21 cellular contexts compared by ENCODE assay signal in genomic region chr5:157947156-157947555, GRCh38.
DNase-seq lines count a peak whose midpoint lies in the region; ATAC-seq, FAIRE-seq and TF ChIP-seq lines count a peak whose summit lies in the region.
"Had no signal": no experiment of that assay in that cellular context is flagged by ENCODE, and none has a peak within 500 bp of the region (broad histone marks: within the 10 kb centered on the region; RNA-seq: fewer than 3 reads in every experiment).

No MANE protein-coding gene starts in this region.

- no peak overlapping the region for H3K4ac ChIP-seq in H1 (replicated peaks; ENCODE audit: insufficient read length, low read depth, low read length)
- no peak overlapping the region for H3K4ac ChIP-seq in trophoblast cell (ENCODE audit: low read depth, low read length)

- H3K23ac ChIP-seq in H1 (ENCODE audit: insufficient read length) (no peak overlapping the region), trophoblast cell (ENCODE audit: low read length) (no peak overlapping the region)

- H4K91ac ChIP-seq in H1 (replicated peaks; ENCODE audit: insufficient read length, low read length) (no peak overlapping the region), trophoblast cell (ENCODE audit: low read depth, low read length) (no peak overlapping the region)

- H3K4me3 ChIP-seq in GM23338 (no peak overlapping the region), PC-3 (ENCODE audit: low read length) (no peak overlapping the region), H1 (ENCODE audit: extremely low read depth in 1 of 4, insufficient read depth in 2 of 4, low read depth in 3 of 4, low read length in 4 of 4) (no peak overlapping the region), trophoblast cell (ENCODE audit: low read depth, low read length) (no peak overlapping the region), tibial artery (no peak overlapping the region)
- H3K4me3 ChIP-seq: BLaER1, GM12878 had no signal

- H4K20me1 ChIP-seq in GM23338 (replicated peaks; ENCODE audit: insufficient read depth) (no peaks in the 10 kb centered on the region), PC-3 (ENCODE audit: low read length) (no peaks in the 10 kb centered on the region), H1 (replicated peaks in 1 of 2; ENCODE audit: control insufficient read depth in 1 of 2, insufficient read depth in 2 of 2, low read length in 2 of 2) (no peaks in the 10 kb centered on the region)
- H4K20me1 ChIP-seq: BLaER1 had no signal

- no peak overlapping the region for H4K12ac ChIP-seq in trophoblast cell (ENCODE audit: low read depth, low read length)

- no peak overlapping the region for H3K18ac ChIP-seq in H1 (ENCODE audit: extremely low read depth, low read length)
- no peak overlapping the region for H3K18ac ChIP-seq in trophoblast cell (ENCODE audit: low read length)

- no TSS peak for BruUV-seq in PC-3 (replicated peaks; lab: Mats Ljungman, UMichigan)

- no peaks in the 10 kb centered on the region for H3K9me3 ChIP-seq in PC-3 (ENCODE audit: low read length)
- H3K9me3 ChIP-seq in H1 (ENCODE audit: insufficient read depth in 2 of 2, low read depth in 1 of 2, low read length in 1 of 2): no peaks in the 10 kb centered on the region
- peaks cover 1% of the 10 kb centered on the region for H3K9me3 ChIP-seq in trophoblast cell (ENCODE audit: insufficient read depth, low read depth, low read length)
- no peaks in the 10 kb centered on the region for H3K9me3 ChIP-seq in tibial artery
- H3K9me3 ChIP-seq: BLaER1 had no signal

- H2AK5ac ChIP-seq in H1 (ENCODE audit: low read depth, low read length) (no peak overlapping the region), trophoblast cell (ENCODE audit: low read length) (no peak overlapping the region)

- no peaks in the 10 kb centered on the region for H3K36me3 Mint-ChIP-seq in GM23338 (ENCODE audit: low read depth)
- H3K36me3 Mint-ChIP-seq: CD8-positive, alpha-beta T cell had no signal

- no peak overlapping the region for H3K4me2 ChIP-seq in GM23338
- H3K4me2 ChIP-seq in PC-3 (ENCODE audit: low read length): no peak overlapping the region
- H3K4me2 ChIP-seq in H1 (ENCODE audit: insufficient read depth in 1 of 2, low read depth in 2 of 2, low read length in 2 of 2): no peak overlapping the region
- no peak overlapping the region for H3K4me2 ChIP-seq in trophoblast cell (ENCODE audit: low read length)
- H3K4me2 ChIP-seq: BLaER1 had no signal

- no peaks in the 10 kb centered on the region for H3K27me3 ChIP-seq in GM23338 (ENCODE audit: insufficient read depth)
- H3K27me3 ChIP-seq in PC-3 (ENCODE audit: low read length): peaks cover 3% of the 10 kb centered on the region; the same call in 1 of the 2 replicates
- H3K27me3 ChIP-seq in H1 (replicated peaks in 1 of 4; ENCODE audit: control insufficient read depth in 3 of 4, extremely low read depth in 1 of 4, insufficient read depth in 3 of 4, low read length in 3 of 4): no peaks in the 10 kb centered on the region
- no peaks in the 10 kb centered on the region for H3K27me3 ChIP-seq in trophoblast cell (ENCODE audit: insufficient read depth, low read length)
- no peaks in the 10 kb centered on the region for H3K27me3 ChIP-seq in tibial artery
- H3K27me3 ChIP-seq: BLaER1 had no signal

- H3K9me2 ChIP-seq in GM23338 (ENCODE audit: insufficient read depth) (no peaks in the 10 kb centered on the region), PC-3 (replicated peaks; ENCODE audit: low read length) (no peaks in the 10 kb centered on the region)

- POLR2A ChIA-PET in PC-3 (lab: Charles Lee; ENCODE audit: unreplicated experiment): no interaction called here
- POLR2A ChIA-PET in H1 (lab: Charles Lee; ENCODE audit: partially characterized antibody): no interaction called here

- H2AFZ ChIP-seq in GM23338: peak overlapping the region; percentile 30; the same call in 1 of the 2 replicates
- 0 out of 2 replicates have a peak overlapping the region, but pooled peaks have one; percentile 20 for H2AFZ ChIP-seq in PC-3 (ENCODE audit: low read length)
- no peak overlapping the region for H2AFZ ChIP-seq in H1 (ENCODE audit: low read length)
- H2AFZ ChIP-seq in trophoblast cell (ENCODE audit: insufficient read depth, low read length, poor library complexity): no peak overlapping the region

- H3K36me3 ChIP-seq in GM23338 (ENCODE audit: insufficient read depth) (no peaks in the 10 kb centered on the region), PC-3 (ENCODE audit: low read depth, low read length) (no peaks in the 10 kb centered on the region), H1 (ENCODE audit: control insufficient read depth in 2 of 4, insufficient read depth in 4 of 4, low read length in 3 of 4) (no peaks in the 10 kb centered on the region), trophoblast cell (ENCODE audit: control insufficient read depth in 1 of 2, insufficient read depth in 2 of 2, low read length in 2 of 2) (no peaks in the 10 kb centered on the region), tibial artery (no peaks in the 10 kb centered on the region)
- H3K36me3 ChIP-seq: BLaER1 had no signal

- CTCF ChIA-PET in PC-3 (lab: Charles Lee): no interaction called here
- CTCF ChIA-PET in H1 (lab: Charles Lee; ENCODE audit: partially characterized antibody): interaction anchor here (2.7 kb wide), 1 partner anchor 14 kb away, joined by 25 read pairs; no protein-coding TSS in a partner anchor

- H4K8ac ChIP-seq in H1 (ENCODE audit: extremely low read depth, insufficient read depth, low read length): no peak overlapping the region
- H4K8ac ChIP-seq in trophoblast cell (ENCODE audit: low read depth, low read length): no peak overlapping the region

- FAIRE-seq in H1 (lab: Jason Lieb, UNC): no peak
- FAIRE-seq: GM12878 had no signal

- no peak for TF ChIP-seq POLR2A in H1 (IDR thresholded peaks at IDR 0.05; ENCODE audit: control extremely low read depth in 1 of 2, low read depth in 2 of 2, low read length in 2 of 2)

- H3K79me2 ChIP-seq in GM23338 (replicated peaks; ENCODE audit: insufficient read depth) (no peaks in the 10 kb centered on the region), PC-3 (ENCODE audit: low read length) (no peaks in the 10 kb centered on the region), H1 (ENCODE audit: control insufficient read depth in 1 of 2, insufficient read depth in 2 of 2, low read length in 2 of 2) (no peaks in the 10 kb centered on the region), trophoblast cell (ENCODE audit: control insufficient read depth, insufficient read depth, low read length, poor library complexity) (peaks cover 2% of the 10 kb centered on the region)

- TF ChIP-seq CTCF in GM23338 (conservative IDR thresholded peaks at IDR 0.05; ENCODE audit: low read depth in 2 of 2): no peak
- TF ChIP-seq CTCF in PC-3 (conservative IDR thresholded peaks at IDR 0.05; ENCODE audit: low read depth, low read length): no peak
- TF ChIP-seq CTCF in H1 (IDR thresholded peaks at IDR 0.05; ENCODE audit: control extremely low read depth in 1 of 3, insufficient read depth in 1 of 3, low read depth in 1 of 3, low read length in 3 of 3): no peak
- no peak for TF ChIP-seq CTCF in omental fat pad (IDR thresholded peaks at IDR 0.05)
- TF ChIP-seq CTCF in tibial artery (IDR thresholded peaks at IDR 0.05): no peak

- no peak for TF ChIP-seq EP300 in H1 (IDR thresholded peaks at IDR 0.05; ENCODE audit: borderline replicate concordance in 1 of 2, low read depth in 2 of 2, low read length in 2 of 2)

- H3K27ac Mint-ChIP-seq in GM23338: peak overlapping the region; percentile 86
- H3K27ac Mint-ChIP-seq: CD8-positive, alpha-beta T cell had no signal

- H3K9me3 Mint-ChIP-seq in GM23338: no peaks in the 10 kb centered on the region
- H3K9me3 Mint-ChIP-seq: CD8-positive, alpha-beta T cell had no signal

- H4K5ac ChIP-seq in H1 (ENCODE audit: insufficient read length, low read depth, low read length): no peak overlapping the region

- H3K14ac ChIP-seq in H1 (ENCODE audit: insufficient read length): no peak overlapping the region
- H3K14ac ChIP-seq in trophoblast cell (ENCODE audit: low read length): no peak overlapping the region

- H3F3A ChIP-seq in GM23338 (replicated peaks; ENCODE audit: low read depth) (peaks cover 4% of the 10 kb centered on the region), PC-3 (ENCODE audit: low read length, unreplicated experiment) (no peaks in the 10 kb centered on the region)

- H2BK120ac ChIP-seq in H1 (replicated peaks; ENCODE audit: low read depth, low read length) (no peak overlapping the region), trophoblast cell (ENCODE audit: insufficient read depth, low read length, poor library complexity) (no peak overlapping the region)

- WGBS in H1 (ENCODE audit: extremely low coverage in 1 of 2, insufficient coverage in 1 of 2, insufficient read length in 1 of 2, insufficient replicate concordance in 2 of 2, low coverage in 1 of 2, low lambda C conversion rate in 2 of 2, missing lambda C conversion rate in 1 of 2), 2 experiments: 87% methylated on average over 7 of the region's 7 CpGs; no CpG with 5 or more reads in 1 of the 2 experiments
- WGBS in trophoblast cell (ENCODE audit: extremely low coverage, insufficient coverage, insufficient read length): no CpG with 5 or more reads among the region's 7 CpGs

- H3K79me1 ChIP-seq in H1 (ENCODE audit: low read depth, low read length) (no peaks in the 10 kb centered on the region), trophoblast cell (ENCODE audit: low read length) (peaks cover 3% of the 10 kb centered on the region)

- no peak overlapping the region for H2BK15ac ChIP-seq in H1 (ENCODE audit: low read length)

- H3K56ac ChIP-seq in H1 (replicated peaks; ENCODE audit: insufficient read length, low read depth, low read length): no peak overlapping the region

- ATAC-seq in GM23338: no peak
- ATAC-seq in PC-3: no peak
- ATAC-seq in HG02981 (IDR thresholded peaks at IDR 0.05; ENCODE audit: unreplicated experiment): no peak
- no peak for ATAC-seq in omental fat pad (ENCODE audit: low FRiP score)
- ATAC-seq: CD8-positive, alpha-beta T cell; GM12878 had no signal

- TF ChIP-seq RAD21 in H1 (IDR thresholded peaks at IDR 0.05 in 1 of 2, conservative IDR thresholded peaks at IDR 0.05 in 1 of 2; ENCODE audit: low read depth in 2 of 2, low read length in 2 of 2): no peak

- H2BK20ac ChIP-seq in H1 (ENCODE audit: low read length): no peak overlapping the region; the same call in 1 of the 2 replicates

- H3K4me1 ChIP-seq in GM23338 (ENCODE audit: insufficient read depth): peaks cover 33% of the 10 kb centered on the region
- H3K4me1 ChIP-seq in PC-3 (ENCODE audit: insufficient read depth, low read length): peaks cover 8% of the 10 kb centered on the region
- H3K4me1 ChIP-seq in H1 (replicated peaks in 1 of 4; ENCODE audit: control insufficient read depth in 3 of 4, insufficient read depth in 4 of 4, low read length in 3 of 4): peaks cover 0 to 4% (median 1%) of the 10 kb centered on the region in 4 experiments; a peak in 4 of 7 replicates
- H3K4me1 ChIP-seq in trophoblast cell (ENCODE audit: control insufficient read depth in 1 of 2, insufficient read depth in 2 of 2, low read length in 2 of 2): peaks cover 0 to 2% of the 10 kb centered on the region in 2 experiments
- peaks cover 0 to 13% (median 3%) of the 10 kb centered on the region in 4 donors for H3K4me1 ChIP-seq in tibial artery
- H3K4me1 ChIP-seq: BLaER1 had no signal

- H3K9ac ChIP-seq in PC-3 (ENCODE audit: low read length): no peak overlapping the region
- H3K9ac ChIP-seq in H1 (replicated peaks in 1 of 4; ENCODE audit: extremely low read depth in 1 of 4, low read depth in 3 of 4, low read length in 3 of 4): no peak overlapping the region
- H3K9ac ChIP-seq in trophoblast cell (ENCODE audit: low read length): no peak overlapping the region
- H3K9ac ChIP-seq: BLaER1 had no signal

- peaks cover 10% of the 10 kb centered on the region for H3K27me3 Mint-ChIP-seq in GM23338 (ENCODE audit: insufficient read depth, low read depth, poor library complexity)

- H3K4me1 Mint-ChIP-seq in GM23338: peaks cover 38% of the 10 kb centered on the region

- DNase-seq in GM23338 (ENCODE audit: low spot score): no peak
- peak; percentile 64 for DNase-seq in PC-3
- no peak for DNase-seq in H1 (ENCODE audit: low read depth in 1 of 2, low spot score in 2 of 2)
- DNase-seq in trophoblast cell: peak; percentile 33 to 55
- DNase-seq in omental fat pad (ENCODE audit: low spot score): no peak
- DNase-seq in tibial artery: no peak
- DNase-seq in stimulated activated CD4-positive, alpha-beta T cell treated with anti-CD3 and anti-CD28 coated beads, Interleukin-15, amount 100 ng/mL, for 24 hours: no peak
- DNase-seq: CD8-positive, alpha-beta T cell; DMS79 treated with DMSO at 0.1 percent for 48 hours; GDM1; MM.1S; NCI-H1092 treated with DMSO at 0.1 percent for 48 hours; NCI-H1694 treated with DMSO at 0.1 percent for 48 hours; NCI-H2107; NCI-H345; NCI-H526 treated with DMSO at 0.1 percent for 48 hours; RPMI8226; SIG-M5 had no signal

- intact Hi-C loops in PC-3 (cut with micrococcal nuclease) (no loop called here), tibial artery (cut with DNase I; ENCODE audit: low total_unique reads) (no loop called here)

- H2BK12ac ChIP-seq in H1 (ENCODE audit: low read depth, low read length): no peak overlapping the region; the same call in 1 of the 2 replicates
- H2BK12ac ChIP-seq in trophoblast cell (ENCODE audit: low read length): no peak overlapping the region

- H3K4me3 Mint-ChIP-seq in GM23338: no peak overlapping the region
- H3K4me3 Mint-ChIP-seq: CD8-positive, alpha-beta T cell had no signal

- no peaks in the 10 kb centered on the region for H3K23me2 ChIP-seq in H1 (ENCODE audit: low read depth, low read length)

- H2BK5ac ChIP-seq in H1 (ENCODE audit: low read depth, low read length) (0 out of 2 replicates have a peak overlapping the region, but pooled peaks have one; percentile 45), trophoblast cell (ENCODE audit: low read depth, low read length, poor library complexity) (no peak overlapping the region)

- H3K27ac ChIP-seq in GM23338 (ENCODE audit: low read depth) (no peak overlapping the region), PC-3 (ENCODE audit: low read length) (no peak overlapping the region), H1 (ENCODE audit: low read depth, low read length) (no peak overlapping the region), trophoblast cell (ENCODE audit: low read depth, low read length) (no peak overlapping the region), tibial artery (no peak overlapping the region)
- H3K27ac ChIP-seq: BLaER1 had no signal

Comparison
In these comparisons a context has a peak if more than half of its experiments do, and no peak if none do; other contexts are left out.
1. DNase-seq: peak in PC-3 (single experiment) and trophoblast cell (2 of 2); none in GM23338 (single experiment), H1 (0 of 2), omental fat pad (single experiment), tibial artery (0 of 2) and stimulated activated CD4-positive, alpha-beta T cell treated with anti-CD3 and anti-CD28 coated beads, Interleukin-15, amount 100 ng/mL, for 24 hours (single experiment).
2. H2AFZ ChIP-seq: peak in GM23338 (single experiment) and PC-3 (single experiment); none in H1 (single experiment) and trophoblast cell (single experiment).